In genomic region chr2:157476915-157477709, GRCh38 we compare ENCODE assay signal across 16 cellular contexts. TPM values are rescaled to one million over a fixed set of nuclear protein-coding genes. Genes with fewer than 3 reads are reported as not detected.
DNase-seq lines count a peak whose midpoint lies in the region; ATAC-seq, FAIRE-seq and TF ChIP-seq lines count a peak whose summit lies in the region.
"Had no signal": no experiment of that assay in that cellular context is flagged by ENCODE, and none has a peak within 500 bp of the region (broad histone marks: within the 10 kb centered on the region; RNA-seq: fewer than 3 reads in every experiment).

No MANE protein-coding gene starts in this region.

- H3K27ac ChIP-seq in IMR-90 (ENCODE audit: insufficient read depth, low read length) = no peak overlapping the region
- H3K27ac ChIP-seq in HepG2 (ENCODE audit: extremely low read length, insufficient read depth, low read length) = no peak overlapping the region

- H3K27me3 ChIP-seq in IMR-90 (ENCODE audit: control insufficient read depth, insufficient read depth, low read length) = no peaks in the 10 kb centered on the region
- no peaks in the 10 kb centered on the region for H3K27me3 ChIP-seq in HepG2 (ENCODE audit: control insufficient read depth in 1 of 2, insufficient read depth in 2 of 2, low read length in 2 of 2)

- TF ChIP-seq RAD21 in IMR-90 (IDR thresholded peaks at IDR 0.05; ENCODE audit: low read length) (no peak), HepG2 (CRISPR knock-in tag; IDR thresholded peaks at IDR 0.05) (no peak)

- no peak overlapping the region for H2AK9ac ChIP-seq in IMR-90 (replicated peaks; ENCODE audit: low read depth, low read length, poor library complexity)

- TF ChIP-seq CTCF in IMR-90 (conservative IDR thresholded peaks at IDR 0.05; ENCODE audit: low read depth, low read length) (no peak), HepG2 (CRISPR knock-in tag; IDR thresholded peaks at IDR 0.05) (no peak)

- POLR2A ChIA-PET in IMR-90 (lab: Charles Lee; ENCODE audit: unreplicated experiment) = no interaction called here
- POLR2A ChIA-PET in HepG2 (lab: Yijun Ruan, JAX) = no interaction called here

- in situ Hi-C loops in IMR-90 (cut with MboI; ENCODE audit: low sequenced_read_pairs) (loop anchor here (25.0 kb wide), 1 partner anchor 285 kb away; no protein-coding TSS in a partner anchor), HepG2 (cut with HindIII; ENCODE audit: extremely low pct_ligation_motif_present, low pct_unique_long_range_greater_than_20kb) (loop anchor here (25.0 kb wide), 1 partner anchor 285 kb away; no protein-coding TSS in a partner anchor)

- dilution Hi-C loops in IMR-90 (cut with HindIII; ENCODE audit: low sequenced_read_pairs, unreplicated experiment) = no loop called here

- no peak overlapping the region for H3K23ac ChIP-seq in IMR-90 (ENCODE audit: low read depth, low read length)

- H3K4me3 Mint-ChIP-seq in activated T-helper 2 cell treated with anti-CD3 and anti-CD28 coated beads, Interferon-gamma antibody, Interleukin-2, Interleukin-4, amounts not matched to agents 10 μg/mL and 5 μg/mL and 100 μg/mL, durations not matched to agents 14 hours and 24 hours and 36 hours (ENCODE audit: low read depth) = peak overlapping the region; percentile 47
- H3K4me3 Mint-ChIP-seq: CD8-positive, alpha-beta T cell; dendritic cell treated with granulocyte-macrophage colony-stimulating factor and Interleukin-4, amounts not matched to agents 40 ng/mL and 50 ng/mL, for 4 days had no signal

- H3K4me2 ChIP-seq in IMR-90 (ENCODE audit: low read depth, low read length) (no peak overlapping the region), HepG2 (ENCODE audit: low read depth, low read length) (no peak overlapping the region)

- no peak overlapping the region for H3K56ac ChIP-seq in IMR-90 (ENCODE audit: extremely low read depth, insufficient read depth, low read length)

- H3K4me3 ChIP-seq in IMR-90 (ENCODE audit: insufficient read depth, low read depth, low read length) (no peak overlapping the region), HepG2 (replicated peaks in 1 of 3; ENCODE audit: insufficient read depth in 1 of 3, low read depth in 2 of 3, low read length in 3 of 3) (no peak overlapping the region)

- H3K36me3 Mint-ChIP-seq in activated T-helper 2 cell treated with anti-CD3 and anti-CD28 coated beads, Interferon-gamma antibody, Interleukin-2, Interleukin-4, amounts not matched to agents 10 μg/mL and 5 μg/mL and 100 μg/mL, durations not matched to agents 14 hours and 24 hours and 36 hours (ENCODE audit: low read depth) = peaks cover 10% of the 10 kb centered on the region
- H3K36me3 Mint-ChIP-seq: CD8-positive, alpha-beta T cell had no signal

- CTCF ChIA-PET in IMR-90 (lab: Yijun Ruan, JAX) = interaction anchor here (0.6 kb wide), 1 partner anchor 15 kb away, joined by 3 read pairs; no protein-coding TSS in a partner anchor
- CTCF ChIA-PET in HepG2 (lab: Yijun Ruan, JAX; ENCODE audit: low intra/inter-chr PET ratio, low total read pairs) = no interaction called here

- no peak overlapping the region for H3K14ac ChIP-seq in IMR-90 (replicated peaks; ENCODE audit: low read depth, low read length)

- H3K9me1 ChIP-seq in IMR-90 (ENCODE audit: insufficient read depth, low read length) = no peaks in the 10 kb centered on the region

- H2AFZ ChIP-seq in IMR-90 (replicated peaks; ENCODE audit: low read length, poor library complexity) = no peak overlapping the region
- no peak overlapping the region for H2AFZ ChIP-seq in HepG2 (ENCODE audit: low read length)

- H3K4me1 ChIP-seq in IMR-90 (ENCODE audit: control insufficient read depth, insufficient read depth, low read length) (no peaks in the 10 kb centered on the region), HepG2 (ENCODE audit: insufficient read depth, low read length) (no peaks in the 10 kb centered on the region)

- no peak overlapping the region for H4K5ac ChIP-seq in IMR-90 (ENCODE audit: low read depth, low read length)

- H2BK120ac ChIP-seq in IMR-90 (ENCODE audit: low read depth, low read length) = no peak overlapping the region

- intact Hi-C loops in IMR-90 (cut with micrococcal nuclease) = no loop called here
- intact Hi-C loops in activated T-helper 2 cell treated with anti-CD3 and anti-CD28 coated beads, Interferon-gamma antibody, Interleukin-2, Interleukin-4, amounts not matched to agents 10 μg/mL and 5 μg/mL and 100 μg/mL, durations not matched to agents 14 hours and 24 hours and 36 hours (cut with micrococcal nuclease) = loop anchor here (1.0 kb wide), 4 partner anchors 8 to 38 kb away; partner anchors contain the start of gene CYTIP
- intact Hi-C loops in HepG2 (cut with micrococcal nuclease; ENCODE audit: unreplicated experiment) = no loop called here

- no peak overlapping the region for H3K18ac ChIP-seq in IMR-90 (ENCODE audit: low read depth, low read length)

- no peak overlapping the region for H3K4ac ChIP-seq in IMR-90 (ENCODE audit: low read depth, low read length)

- no peak for TF ChIP-seq EP300 in HepG2 (IDR thresholded peaks at IDR 0.05; ENCODE audit: low read depth in 2 of 2, low read length in 2 of 2)
- TF ChIP-seq EP300 in HepG2 (CRISPR knock-in tag; IDR thresholded peaks at IDR 0.05; ENCODE audit: borderline replicate concordance) = no peak

- peak; percentile 36 for DNase-seq in GM03348 (ENCODE audit: low spot score)
- peak; percentile 8 for DNase-seq in IMR-90
- DNase-seq in activated T-helper 2 cell treated with anti-CD3 and anti-CD28 coated beads, Interferon-gamma antibody, Interleukin-2, Interleukin-4, amounts not matched to agents 10 μg/mL and 5 μg/mL and 100 μg/mL, durations not matched to agents 14 hours and 24 hours and 36 hours (ENCODE audit: low spot score) = no peak
- DNase-seq in hepatic stellate cell (ENCODE audit: low spot score) = peak; percentile 17
- DNase-seq in HepG2 (ENCODE audit: low spot score) = no peak
- DNase-seq in NK-92 (lab: John Stamatoyannopoulos, UW; ENCODE audit: unreplicated experiment) = no peak
- no peak for DNase-seq in NCI-H2081 treated with DMSO at 0.1 percent for 48 hours (lab: John Stamatoyannopoulos, UW)
- DNase-seq in stimulated activated CD4-positive, alpha-beta T cell treated with anti-CD3 and anti-CD28 coated beads, Interleukin-2, amount 100 ng/mL, for 48 hours = no peak
- DNase-seq: activated gamma-delta T cell treated with Interleukin-2 at 50 U/mL for 16 hours; CD8-positive, alpha-beta T cell; foreskin melanocyte; kidney; NCI-H524; retina; SHP77 treated with DMSO at 0.1 percent for 48 hours had no signal

- FAIRE-seq in HepG2 (lab: Jason Lieb, UNC) = no peak

- no peak overlapping the region for H2BK15ac ChIP-seq in IMR-90 (ENCODE audit: low read depth, low read length)

- no peaks in the 10 kb centered on the region for H3K27me3 Mint-ChIP-seq in activated T-helper 2 cell treated with anti-CD3 and anti-CD28 coated beads, Interferon-gamma antibody, Interleukin-2, Interleukin-4, amounts not matched to agents 10 μg/mL and 5 μg/mL and 100 μg/mL, durations not matched to agents 14 hours and 24 hours and 36 hours (ENCODE audit: low read depth)
- H3K27me3 Mint-ChIP-seq: dendritic cell treated with granulocyte-macrophage colony-stimulating factor and Interleukin-4, amounts not matched to agents 40 ng/mL and 50 ng/mL, for 4 days had no signal

- no peaks in the 10 kb centered on the region for H4K20me1 ChIP-seq in IMR-90 (ENCODE audit: insufficient read depth, low read length)
- no peaks in the 10 kb centered on the region for H4K20me1 ChIP-seq in HepG2 (ENCODE audit: insufficient read depth, low read length)

- TF ChIP-seq POLR2A in IMR-90 (IDR thresholded peaks at IDR 0.05; ENCODE audit: low read depth, low read length) = no peak
- no peak for TF ChIP-seq POLR2A in HepG2 (IDR thresholded peaks at IDR 0.05; ENCODE audit: insufficient read depth in 1 of 2, low read depth in 2 of 2, low read length in 2 of 2)

- H3K9ac ChIP-seq in IMR-90 (ENCODE audit: low read depth, low read length) = no peak overlapping the region
- no peak overlapping the region for H3K9ac ChIP-seq in HepG2 (ENCODE audit: insufficient read depth, low read depth, low read length)

- H3K79me1 ChIP-seq in IMR-90 (ENCODE audit: low read depth in 1 of 2, low read length in 2 of 2) = no peaks in the 10 kb centered on the region

- no peaks in the 10 kb centered on the region for H3K79me2 ChIP-seq in HepG2 (ENCODE audit: insufficient read depth, low read length)

- no peak overlapping the region for H4K8ac ChIP-seq in IMR-90 (ENCODE audit: low read depth in 2 of 2, low read length in 2 of 2)

- H3K27ac Mint-ChIP-seq in activated T-helper 2 cell treated with anti-CD3 and anti-CD28 coated beads, Interferon-gamma antibody, Interleukin-2, Interleukin-4, amounts not matched to agents 10 μg/mL and 5 μg/mL and 100 μg/mL, durations not matched to agents 14 hours and 24 hours and 36 hours = peak overlapping the region; percentile 94
- H3K27ac Mint-ChIP-seq: CD8-positive, alpha-beta T cell; dendritic cell treated with granulocyte-macrophage colony-stimulating factor and Interleukin-4, amounts not matched to agents 40 ng/mL and 50 ng/mL, for 4 days had no signal

- ATAC-seq in IMR-90 (ENCODE audit: low read depth) (no peak), HepG2 (no peak)
- ATAC-seq: CD8-positive, alpha-beta T cell had no signal

- BruUV-seq in IMR-90 (replicated peaks; lab: Mats Ljungman, UMichigan) (no TSS peak), HepG2 (replicated peaks; lab: Mats Ljungman, UMichigan) (no TSS peak)

- H2BK5ac ChIP-seq in IMR-90 (ENCODE audit: low read depth, low read length, poor library complexity, severe bottlenecking) = no peak overlapping the region

- H4K91ac ChIP-seq in IMR-90 (ENCODE audit: insufficient read depth, low read depth, low read length) = no peak overlapping the region

- no peak overlapping the region for H2AK5ac ChIP-seq in IMR-90 (ENCODE audit: low read depth, low read length)

- H3K4me1 Mint-ChIP-seq in activated T-helper 2 cell treated with anti-CD3 and anti-CD28 coated beads, Interferon-gamma antibody, Interleukin-2, Interleukin-4, amounts not matched to agents 10 μg/mL and 5 μg/mL and 100 μg/mL, durations not matched to agents 14 hours and 24 hours and 36 hours (ENCODE audit: low read depth) = peaks cover 89% of the 10 kb centered on the region

- peaks cover 9% of the 10 kb centered on the region for H3K9me3 Mint-ChIP-seq in activated T-helper 2 cell treated with anti-CD3 and anti-CD28 coated beads, Interferon-gamma antibody, Interleukin-2, Interleukin-4, amounts not matched to agents 10 μg/mL and 5 μg/mL and 100 μg/mL, durations not matched to agents 14 hours and 24 hours and 36 hours
- H3K9me3 Mint-ChIP-seq: CD8-positive, alpha-beta T cell; dendritic cell treated with granulocyte-macrophage colony-stimulating factor and Interleukin-4, amounts not matched to agents 40 ng/mL and 50 ng/mL, for 4 days had no signal

- H2BK20ac ChIP-seq in IMR-90 (ENCODE audit: low read depth, low read length) = no peak overlapping the region

- H3K36me3 ChIP-seq in IMR-90 (ENCODE audit: control insufficient read depth, insufficient read depth, low read length) (no peaks in the 10 kb centered on the region), HepG2 (replicated peaks in 1 of 2; ENCODE audit: control insufficient read depth in 1 of 2, insufficient read depth in 2 of 2, low read length in 2 of 2) (no peaks in the 10 kb centered on the region)

- H3K9me3 ChIP-seq in IMR-90 (ENCODE audit: control insufficient read depth, insufficient read depth, low read length) = no peaks in the 10 kb centered on the region
- H3K9me3 ChIP-seq in HepG2 (ENCODE audit: low read length) = no peaks in the 10 kb centered on the region

RNA-seq across cellular contexts. Expression of gene CYTIP, which starts 33.2 kb away (rescaled TPM):
- total RNA-seq in IMR-90 (2012; rRNA removed) = not detected in 2 replicates
- polyA plus RNA-seq in IMR-90 (2012; rRNA removed) = not detected in 2 replicates
- not detected in 2 replicates for polyA plus RNA-seq in IMR-90 (2012; cell fraction: cytosol; rRNA removed)
- polyA plus RNA-seq in IMR-90 (2012; cell fraction: nucleus; rRNA removed; ENCODE audit: low replicate concordance) = not detected in 2 replicates
- total RNA-seq in activated T-helper 2 cell treated with anti-CD3 and anti-CD28 coated beads, Interferon-gamma antibody, Interleukin-2, Interleukin-4, amounts not matched to agents 10 μg/mL and 5 μg/mL and 100 μg/mL, durations not matched to agents 14 hours and 24 hours and 36 hours = 199 and 206 TPM in 2 replicates
- total RNA-seq in HepG2 (2016; rRNA removed; fragmentation: Illumina TruSeq; extraction: Trizol) = not detected in 2 replicates
- total RNA-seq in HepG2 (2016; cell fraction: cytosol; rRNA removed; fragmentation: Illumina TruSeq; extraction: Trizol; ENCODE audit: low read depth) = not detected in 2 replicates
- total RNA-seq in HepG2 (2016; cell fraction: insoluble cytoplasmic fraction; rRNA removed; fragmentation: Illumina TruSeq; extraction: Trizol) = not detected in 2 replicates
- not detected in 2 replicates for total RNA-seq in HepG2 (2016; cell fraction: membrane; rRNA removed; fragmentation: Illumina TruSeq; extraction: Trizol)
- total RNA-seq in HepG2 (2016; cell fraction: nucleus; rRNA removed; fragmentation: Illumina TruSeq; extraction: Trizol) = not detected in 2 replicates
- not detected in 2 replicates for polyA plus RNA-seq in HepG2 (2011; rRNA removed)
- 0.03 TPM in 1 of 2 replicates, not detected in the other for polyA plus RNA-seq in HepG2 (2011; cell fraction: cytosol; rRNA removed)
- not detected in 2 replicates for polyA plus RNA-seq in HepG2 (2011; cell fraction: nucleus; rRNA removed)
- not detected in 2 replicates for polyA plus RNA-seq in HepG2 (2012)
- not detected in 2 replicates for polyA plus RNA-seq in HepG2 (2016; cell fraction: cytosol; fragmentation: Illumina TruSeq; extraction: Trizol; ENCODE audit: low read depth)
- not detected in 2 replicates for polyA plus RNA-seq in HepG2 (2016; cell fraction: insoluble cytoplasmic fraction; fragmentation: Illumina TruSeq; extraction: Trizol; ENCODE audit: low read depth)
- not detected in 2 replicates for polyA plus RNA-seq in HepG2 (2016; cell fraction: membrane; fragmentation: Illumina TruSeq; extraction: Trizol; ENCODE audit: low read depth)
- polyA plus RNA-seq in HepG2 (2016; cell fraction: nucleus; fragmentation: Illumina TruSeq; extraction: Trizol; ENCODE audit: insufficient read depth, low read depth) = not detected in 2 replicates
- polyA minus RNA-seq in HepG2 (2011; rRNA and poly(A)+ RNA removed; ENCODE audit: low replicate concordance) = 0.75 TPM in 1 of 2 replicates, not detected in the other
- not detected in 2 replicates for polyA minus RNA-seq in HepG2 (2011; cell fraction: cytosol; rRNA and poly(A)+ RNA removed)
- not detected in 2 replicates for polyA minus RNA-seq in HepG2 (2011; cell fraction: nucleus; rRNA and poly(A)+ RNA removed)

Comparison
In these comparisons a context has a peak if more than half of its experiments do, and no peak if none do; other contexts are left out.
1. DNase-seq: peak in GM03348 (single experiment), IMR-90 (single experiment) and hepatic stellate cell (single experiment); none in activated T-helper 2 cell treated with anti-CD3 and anti-CD28 coated beads, Interferon-gamma antibody, Interleukin-2, Interleukin-4, amounts not matched to agents 10 μg/mL and 5 μg/mL and 100 μg/mL, durations not matched to agents 14 hours and 24 hours and 36 hours (single experiment), HepG2 (single experiment), NK-92 (single experiment), NCI-H2081 treated with DMSO at 0.1 percent for 48 hours (single experiment) and stimulated activated CD4-positive, alpha-beta T cell treated with anti-CD3 and anti-CD28 coated beads, Interleukin-2, amount 100 ng/mL, for 48 hours (0 of 2).
2. RNA of gene CYTIP, which starts 33.2 kb away (total RNA-seq): 199 to 206 TPM in activated T-helper 2 cell treated with anti-CD3 and anti-CD28 coated beads, Interferon-gamma antibody, Interleukin-2, Interleukin-4, amounts not matched to agents 10 μg/mL and 5 μg/mL and 100 μg/mL, durations not matched to agents 14 hours and 24 hours and 36 hours; not detected in IMR-90 and not detected in HepG2; every median in the first group is over 100 times any median in the second.